12 cellular contexts compared by ENCODE assay signal in genomic region chr10:77710081-77710551, GRCh38.
DNase-seq lines count a peak whose midpoint lies in the region; ATAC-seq and TF ChIP-seq lines count a peak whose summit lies in the region.
"Had no signal": no experiment of that assay in that cellular context is flagged by ENCODE, and none has a peak within 500 bp of the region (broad histone marks: within the 10 kb centered on the region; RNA-seq: fewer than 3 reads in every experiment).

No MANE protein-coding gene starts in this region.

- DNase-seq in activated T-cell treated with anti-CD3 and anti-CD28 coated beads, Interleukin-2, amount 50 U/mL, for 48 hours = peak; percentile 43 to 46
- DNase-seq in activated T-cell treated with anti-CD3 and anti-CD28 coated beads, Interleukin-2, amount 50 U/mL, for 24 hours = no peak
- peak; percentile 23 for DNase-seq in activated CD4-positive, alpha-beta memory T cell treated with anti-CD3 and anti-CD28 coated beads, Interleukin-2, amount 10 ng/mL, durations not matched to agents 7 days and 5 days
- peak; percentile 20 for DNase-seq in stimulated activated naive B cell treated with anti-CD40 and anti-IgM and Interleukin-4, amounts not matched to agents 10 μg/mL and 1 μg/mL and 100 μg/mL, for 72 hours
- no peak for DNase-seq in NCI-H2171 treated with DMSO at 0.1 percent for 48 hours (lab: John Stamatoyannopoulos, UW)
- no peak for DNase-seq in prostate gland (ENCODE audit: low spot score)
- DNase-seq in midbrain (lab: John Stamatoyannopoulos, UW) = no peak
- DNase-seq: activated T-cell treated with anti-CD3 and anti-CD28 coated beads, Interleukin-2, amount 50 U/mL, for 4 hours; DMS153; NCI-H2107; spleen had no signal

- peaks cover 14% of the 10 kb centered on the region for H3K4me1 Mint-ChIP-seq in activated T-cell treated with anti-CD3 and anti-CD28 coated beads, Interleukin-2, amount 50 U/mL, for 24 hours (ENCODE audit: low read depth)
- peaks cover 18% of the 10 kb centered on the region for H3K4me1 Mint-ChIP-seq in activated CD4-positive, alpha-beta memory T cell treated with anti-CD3 and anti-CD28 coated beads, Interleukin-2, amount 10 ng/mL, durations not matched to agents 7 days and 5 days
- H3K4me1 Mint-ChIP-seq in stimulated activated naive B cell treated with anti-CD40 and anti-IgM and Interleukin-4, amounts not matched to agents 10 μg/mL and 1 μg/mL and 100 μg/mL, for 72 hours = peaks cover 10 to 11% of the 10 kb centered on the region in 2 donors

- peak; percentile 35 for ATAC-seq in HG02623 (IDR thresholded peaks at IDR 0.05; ENCODE audit: unreplicated experiment)
- ATAC-seq in stimulated activated naive B cell treated with anti-CD40 and anti-IgM and Interleukin-4, amounts not matched to agents 10 μg/mL and 1 μg/mL and 100 μg/mL, for 72 hours (replicated peaks) = peak in 1 of 2 donors; percentile 56

- no peaks in the 10 kb centered on the region for H3K9me3 ChIP-seq in prostate gland
- H3K9me3 ChIP-seq: spleen had no signal

- CTCF ChIA-PET in activated CD4-positive, alpha-beta memory T cell treated with anti-CD3 and anti-CD28 coated beads, Interleukin-2, amount 10 ng/mL, durations not matched to agents 7 days and 5 days (lab: Charles Lee) = interaction anchor here (1.4 to 5.0 kb wide), 4 partner anchors 10 to 536 kb away, joined by 3 to 16 read pairs (median 15); no protein-coding TSS in a partner anchor

- no peak overlapping the region for H3K4me3 Mint-ChIP-seq in activated T-cell treated with anti-CD3 and anti-CD28 coated beads, Interleukin-2, amount 50 U/mL, for 24 hours
- H3K4me3 Mint-ChIP-seq in activated CD4-positive, alpha-beta memory T cell treated with anti-CD3 and anti-CD28 coated beads, Interleukin-2, amount 10 ng/mL, durations not matched to agents 7 days and 5 days = peak overlapping the region; percentile 2
- peak overlapping the region in 1 of 2 donors; percentile 31 for H3K4me3 Mint-ChIP-seq in stimulated activated naive B cell treated with anti-CD40 and anti-IgM and Interleukin-4, amounts not matched to agents 10 μg/mL and 1 μg/mL and 100 μg/mL, for 72 hours

- H3K27ac Mint-ChIP-seq in activated T-cell treated with anti-CD3 and anti-CD28 coated beads, Interleukin-2, amount 50 U/mL, for 24 hours = no peak overlapping the region
- H3K27ac Mint-ChIP-seq in activated CD4-positive, alpha-beta memory T cell treated with anti-CD3 and anti-CD28 coated beads, Interleukin-2, amount 10 ng/mL, durations not matched to agents 7 days and 5 days = no peak overlapping the region
- peak overlapping the region; percentile 88 for H3K27ac Mint-ChIP-seq in stimulated activated naive B cell treated with anti-CD40 and anti-IgM and Interleukin-4, amounts not matched to agents 10 μg/mL and 1 μg/mL and 100 μg/mL, for 72 hours

- peaks cover 47% of the 10 kb centered on the region for H3K27me3 Mint-ChIP-seq in activated T-cell treated with anti-CD3 and anti-CD28 coated beads, Interleukin-2, amount 50 U/mL, for 24 hours
- H3K27me3 Mint-ChIP-seq in activated CD4-positive, alpha-beta memory T cell treated with anti-CD3 and anti-CD28 coated beads, Interleukin-2, amount 10 ng/mL, durations not matched to agents 7 days and 5 days = peaks cover 23% of the 10 kb centered on the region
- peaks cover 34 to 53% of the 10 kb centered on the region in 2 donors for H3K27me3 Mint-ChIP-seq in stimulated activated naive B cell treated with anti-CD40 and anti-IgM and Interleukin-4, amounts not matched to agents 10 μg/mL and 1 μg/mL and 100 μg/mL, for 72 hours

- WGBS in prostate gland = 81% methylated on average over 14 of the region's 14 CpGs

- TF ChIP-seq CTCF in prostate gland (IDR thresholded peaks at IDR 0.05) = no peak

- POLR2A ChIA-PET in activated CD4-positive, alpha-beta memory T cell treated with anti-CD3 and anti-CD28 coated beads, Interleukin-2, amount 10 ng/mL, durations not matched to agents 7 days and 5 days (lab: Charles Lee) = no interaction called here

- intact Hi-C loops in prostate gland (cut with DNase I) = loop anchor here (2.0 kb wide), 1 partner anchor 541 kb away; no protein-coding TSS in a partner anchor

- no peak for TF ChIP-seq POLR2A in prostate gland (IDR thresholded peaks at IDR 0.05)

- H3K4me1 ChIP-seq in prostate gland (replicated peaks) = no peaks in the 10 kb centered on the region

- H3K4me3 ChIP-seq in prostate gland = no peak overlapping the region

- H3K36me3 Mint-ChIP-seq in activated T-cell treated with anti-CD3 and anti-CD28 coated beads, Interleukin-2, amount 50 U/mL, for 24 hours (ENCODE audit: low read depth) = no peaks in the 10 kb centered on the region
- no peaks in the 10 kb centered on the region for H3K36me3 Mint-ChIP-seq in activated CD4-positive, alpha-beta memory T cell treated with anti-CD3 and anti-CD28 coated beads, Interleukin-2, amount 10 ng/mL, durations not matched to agents 7 days and 5 days (ENCODE audit: low read depth)
- H3K36me3 Mint-ChIP-seq in stimulated activated naive B cell treated with anti-CD40 and anti-IgM and Interleukin-4, amounts not matched to agents 10 μg/mL and 1 μg/mL and 100 μg/mL, for 72 hours = no peaks in the 10 kb centered on the region

- H3K27me3 ChIP-seq in prostate gland (replicated peaks; ENCODE audit: insufficient read depth) = no peaks in the 10 kb centered on the region

- no peak overlapping the region for H3K27ac ChIP-seq in prostate gland
- H3K27ac ChIP-seq: spleen had no signal

- H3K36me3 ChIP-seq in prostate gland = no peaks in the 10 kb centered on the region
- H3K36me3 ChIP-seq: spleen had no signal

- H3K9me3 Mint-ChIP-seq in activated T-cell treated with anti-CD3 and anti-CD28 coated beads, Interleukin-2, amount 50 U/mL, for 24 hours = no peaks in the 10 kb centered on the region
- no peaks in the 10 kb centered on the region for H3K9me3 Mint-ChIP-seq in activated CD4-positive, alpha-beta memory T cell treated with anti-CD3 and anti-CD28 coated beads, Interleukin-2, amount 10 ng/mL, durations not matched to agents 7 days and 5 days
- no peaks in the 10 kb centered on the region for H3K9me3 Mint-ChIP-seq in stimulated activated naive B cell treated with anti-CD40 and anti-IgM and Interleukin-4, amounts not matched to agents 10 μg/mL and 1 μg/mL and 100 μg/mL, for 72 hours
- H3K9me3 Mint-ChIP-seq: activated T-cell treated with anti-CD3 and anti-CD28 coated beads, Interleukin-2, amount 50 U/mL, for 4 hours had no signal

Comparison
In these comparisons a context has a peak if more than half of its experiments do, and no peak if none do; other contexts are left out.
1. DNase-seq: peak in activated T-cell treated with anti-CD3 and anti-CD28 coated beads, Interleukin-2, amount 50 U/mL, for 48 hours (2 of 2), activated CD4-positive, alpha-beta memory T cell treated with anti-CD3 and anti-CD28 coated beads, Interleukin-2, amount 10 ng/mL, durations not matched to agents 7 days and 5 days (single experiment) and stimulated activated naive B cell treated with anti-CD40 and anti-IgM and Interleukin-4, amounts not matched to agents 10 μg/mL and 1 μg/mL and 100 μg/mL, for 72 hours (single experiment); none in activated T-cell treated with anti-CD3 and anti-CD28 coated beads, Interleukin-2, amount 50 U/mL, for 24 hours (single experiment), NCI-H2171 treated with DMSO at 0.1 percent for 48 hours (single experiment), prostate gland (single experiment) and midbrain (single experiment).